ENCODE assay signal across 26 cellular contexts in the genomic region with DNA sequence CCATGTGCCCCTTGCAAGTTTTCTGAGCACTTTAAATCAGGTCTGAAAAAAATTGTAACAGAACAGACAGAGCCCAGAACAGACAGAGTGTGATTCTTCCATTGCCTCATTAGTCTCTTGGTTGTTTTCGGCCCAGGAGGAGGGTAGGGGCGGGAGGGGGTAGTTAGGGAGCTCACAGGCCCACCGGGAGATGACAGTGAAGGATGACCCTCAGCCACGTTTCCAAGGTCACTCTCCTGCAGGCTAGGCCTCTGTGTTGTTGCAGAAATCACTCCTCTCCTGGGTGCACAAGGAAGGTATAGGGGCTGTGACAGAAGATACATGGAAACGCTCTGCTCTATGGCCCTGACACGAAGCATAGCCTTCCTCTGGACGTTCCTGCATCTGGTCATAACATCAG.
"Had no signal": no experiment of that assay in that cellular context is flagged by ENCODE, and none has a peak within 500 bp of the region (broad histone marks: within the 10 kb centered on the region; RNA-seq: fewer than 3 reads in every experiment).

No MANE protein-coding gene starts in this region.

- H3K9me3 ChIP-seq: left lung, lower lobe of right lung, mucosa of descending colon, ovary, sigmoid colon, spleen, suprapubic skin, thoracic aorta, tibial artery, uterus had no signal

- H3K27me3 ChIP-seq: left lung, ovary, sigmoid colon, spleen, suprapubic skin, tibial artery, uterus had no signal

- ATAC-seq: left cardiac atrium; left lung; lower lobe of right lung; mucosa of descending colon; naive thymus-derived CD4-positive, alpha-beta T cell; natural killer cell treated with Interleukin-12 subunit alpha and Interleukin-12 subunit beta and Interleukin-15 and Interleukin-18, amount 100 ng/mL, for 72 hours; right cardiac atrium; stimulated activated effector memory CD8-positive, alpha-beta T cell treated with anti-CD3 and anti-CD28 coated beads, Interleukin-12 subunit alpha, Interleukin-12 subunit beta, amount 100 ng/mL, for 72 hours had no signal

- H3K36me3 ChIP-seq: left lung, lower lobe of right lung, ovary, sigmoid colon, spleen, suprapubic skin, thoracic aorta, tibial artery, uterus had no signal

- H3K4me1 ChIP-seq: left lung, lower lobe of right lung, sigmoid colon, spleen, suprapubic skin, uterus had no signal

- H3K4me3 ChIP-seq: left lung, lower lobe of right lung, mucosa of descending colon, ovary, sigmoid colon, spleen, suprapubic skin, thoracic aorta, tibial artery, uterus had no signal

- DNase-seq: head of caudate nucleus; hippocampal formation; kidney glomerular epithelial cell; left cardiac atrium; left lung; lower lobe of right lung; mammary epithelial cell; mesenchymal stem cell; midbrain; mucosa of descending colon; naive thymus-derived CD4-positive, alpha-beta T cell; occipital lobe; ovary; right cardiac atrium; sigmoid colon; small intestine; spleen; stimulated activated CD4-positive, alpha-beta T cell treated with anti-CD3 and anti-CD28 coated beads, Interleukin-4, amount 100 ng/mL, for 24 hours; stimulated activated naive CD4-positive, alpha-beta T cell; tibial artery; trophoblast cell; uterus had no signal

- H3K27ac ChIP-seq: left lung, lower lobe of right lung, ovary, sigmoid colon, spleen, suprapubic skin, thoracic aorta, tibial artery had no signal
